Comparison of ENCODE assay signal across 9 cellular contexts in the genomic region with DNA sequence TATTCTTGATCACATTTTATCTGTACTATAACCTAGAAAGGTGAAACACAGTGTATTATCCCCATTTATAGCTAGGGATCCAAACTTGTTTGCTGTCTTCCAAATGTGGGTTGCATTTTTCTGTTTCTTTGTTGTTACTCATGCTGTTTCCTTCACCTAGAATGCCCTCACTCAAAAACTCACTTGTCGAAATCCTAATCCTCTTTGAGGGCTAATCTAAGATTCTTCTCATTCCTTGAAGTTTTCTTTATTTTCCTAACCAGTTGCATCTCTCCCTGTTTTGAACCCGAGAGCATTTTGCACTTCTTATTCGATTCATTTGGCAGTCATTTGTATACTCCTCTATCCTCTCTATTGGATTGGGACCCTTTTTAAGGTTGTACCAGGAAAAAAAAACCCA. TPM values are rescaled to one million over a fixed set of nuclear protein-coding genes. Genes with fewer than 3 reads are reported as not detected.
DNase-seq lines count a peak whose midpoint lies in the region; ATAC-seq, FAIRE-seq and TF ChIP-seq lines count a peak whose summit lies in the region.
"Had no signal": no experiment of that assay in that cellular context is flagged by ENCODE, and none has a peak within 500 bp of the region (broad histone marks: within the 10 kb centered on the region; RNA-seq: fewer than 3 reads in every experiment).

No MANE protein-coding gene starts in this region.

- CTCF ChIA-PET in WTC11 (lab: Charles Lee), result interaction anchor here (0.9 to 1.3 kb wide), 2 partner anchors 38 to 39 kb away, joined by 4 to 7 read pairs; no protein-coding TSS in a partner anchor

- H3K4me3 ChIP-seq in fibroblast of villous mesenchyme (ENCODE audit: low read depth, low read length), result peak overlapping the region; percentile 49
- H3K4me3 ChIP-seq in skeletal muscle tissue (ENCODE audit: low read length in 3 of 3), result no peak overlapping the region

- TF ChIP-seq CTCF in WTC11 (IDR thresholded peaks at IDR 0.05), result no peak
- TF ChIP-seq CTCF in fibroblast of villous mesenchyme (IDR thresholded peaks at IDR 0.05; ENCODE audit: insufficient read depth, low read depth, low read length), result no peak

- H3K27me3 ChIP-seq in skeletal muscle tissue (ENCODE audit: control insufficient read depth in 3 of 3, insufficient read depth in 3 of 3, low read length in 3 of 3), result no peaks in the 10 kb centered on the region

- peaks cover 8% of the 10 kb centered on the region; the same call in 1 of the 2 replicates for H3K36me3 Mint-ChIP-seq in WTC11

- peak overlapping the region; percentile 4; the same call in 1 of the 2 replicates for H3K27ac Mint-ChIP-seq in WTC11

- peaks cover 4% of the 10 kb centered on the region for H3K4me1 Mint-ChIP-seq in WTC11

- no peaks in the 10 kb centered on the region for H3K9me3 Mint-ChIP-seq in WTC11

- no peak overlapping the region for H3K4me3 Mint-ChIP-seq in WTC11

- ATAC-seq in WTC11 (no peak), GM21723 (IDR thresholded peaks at IDR 0.05; ENCODE audit: unreplicated experiment) (no peak), HG03025 (IDR thresholded peaks at IDR 0.05; ENCODE audit: low FRiP score, unreplicated experiment) (no peak), GM21367 (IDR thresholded peaks at IDR 0.05; ENCODE audit: unreplicated experiment) (no peak)

- H3K27ac ChIP-seq in skeletal muscle tissue (ENCODE audit: low read depth, low read length), result peak overlapping the region; percentile 41

- peaks cover 8 to 24% (median 10%) of the 10 kb centered on the region in 3 donors for H3K36me3 ChIP-seq in skeletal muscle tissue (ENCODE audit: control insufficient read depth in 3 of 3, insufficient read depth in 3 of 3, low read length in 3 of 3)

- peaks cover 34 to 40% (median 39%) of the 10 kb centered on the region in 3 donors for H3K4me1 ChIP-seq in skeletal muscle tissue (ENCODE audit: control insufficient read depth in 3 of 3, insufficient read depth in 3 of 3, low read length in 3 of 3)

- POLR2A ChIA-PET in WTC11 (lab: Charles Lee), result no interaction called here

- no peak for DNase-seq in WTC11 (ENCODE audit: low spot score)
- peak; percentile 26 for DNase-seq in fibroblast of villous mesenchyme (ENCODE audit: low read depth)
- DNase-seq in DMS153 treated with DMSO at 0.1 percent for 48 hours (lab: John Stamatoyannopoulos, UW; ENCODE audit: unreplicated experiment), result no peak
- DNase-seq: activated effector memory CD4-positive, alpha-beta T cell treated with anti-CD3 and anti-CD28 coated beads, Interleukin-2, amount 50 U/mL, for 16 hours had no signal

- no peaks in the 10 kb centered on the region for H3K27me3 Mint-ChIP-seq in WTC11 (ENCODE audit: low read depth)

- H3K9ac ChIP-seq in skeletal muscle tissue (ENCODE audit: low read depth in 1 of 3, low read length in 3 of 3), result peak overlapping the region in 1 of 3 donors; percentile 16

- no peaks in the 10 kb centered on the region for H3K9me3 ChIP-seq in skeletal muscle tissue (ENCODE audit: control insufficient read depth in 3 of 3, low read length in 3 of 3)

- peak; percentile 94 for FAIRE-seq in G401.6 (lab: Jason Lieb, UNC)

TF ChIP-seq in WTC11, 78 proteins besides CTCF, POLR2A, EP300 and RAD21:
- TF ChIP-seq, protein P1, sequence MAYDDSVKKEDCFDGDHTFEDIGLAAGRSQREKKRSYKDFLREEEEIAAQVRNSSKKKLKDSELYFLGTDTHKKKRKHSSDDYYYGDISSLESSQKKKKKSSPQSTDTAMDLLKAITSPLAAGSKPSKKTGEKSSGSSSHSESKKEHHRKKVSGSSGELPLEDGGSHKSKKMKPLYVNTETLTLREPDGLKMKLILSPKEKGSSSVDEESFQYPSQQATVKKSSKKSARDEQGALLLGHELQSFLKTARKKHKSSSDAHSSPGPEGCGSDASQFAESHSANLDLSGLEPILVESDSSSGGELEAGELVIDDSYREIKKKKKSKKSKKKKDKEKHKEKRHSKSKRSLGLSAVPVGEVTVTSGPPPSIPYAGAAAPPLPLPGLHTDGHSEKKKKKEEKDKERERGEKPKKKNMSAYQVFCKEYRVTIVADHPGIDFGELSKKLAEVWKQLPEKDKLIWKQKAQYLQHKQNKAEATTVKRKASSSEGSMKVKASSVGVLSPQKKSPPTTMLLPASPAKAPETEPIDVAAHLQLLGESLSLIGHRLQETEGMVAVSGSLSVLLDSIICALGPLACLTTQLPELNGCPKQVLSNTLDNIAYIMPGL (CRISPR knock-in tag; IDR thresholded peaks at IDR 0.05), result no peak
- TF ChIP-seq SMAD3 (CRISPR knock-in tag; IDR thresholded peaks at IDR 0.05; ENCODE audit: borderline replicate concordance) (no peak), KAT7 (CRISPR knock-in tag; IDR thresholded peaks at IDR 0.05; ENCODE audit: borderline replicate concordance) (no peak), SP1 (CRISPR knock-in tag; conservative IDR thresholded peaks at IDR 0.05) (no peak), JUN (CRISPR knock-in tag; IDR thresholded peaks at IDR 0.05) (no peak), NFYB (CRISPR knock-in tag; conservative IDR thresholded peaks at IDR 0.05; ENCODE audit: low read depth) (no peak)
- TF ChIP-seq, protein P2, sequence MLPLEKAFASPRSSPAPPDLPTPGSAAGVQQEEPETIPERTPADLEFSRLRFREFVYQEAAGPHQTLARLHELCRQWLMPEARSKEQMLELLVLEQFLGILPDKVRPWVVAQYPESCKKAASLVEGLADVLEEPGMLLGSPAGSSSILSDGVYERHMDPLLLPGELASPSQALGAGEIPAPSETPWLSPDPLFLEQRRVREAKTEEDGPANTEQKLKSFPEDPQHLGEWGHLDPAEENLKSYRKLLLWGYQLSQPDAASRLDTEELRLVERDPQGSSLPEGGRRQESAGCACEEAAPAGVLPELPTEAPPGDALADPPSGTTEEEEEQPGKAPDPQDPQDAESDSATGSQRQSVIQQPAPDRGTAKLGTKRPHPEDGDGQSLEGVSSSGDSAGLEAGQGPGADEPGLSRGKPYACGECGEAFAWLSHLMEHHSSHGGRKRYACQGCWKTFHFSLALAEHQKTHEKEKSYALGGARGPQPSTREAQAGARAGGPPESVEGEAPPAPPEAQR (CRISPR knock-in tag; IDR thresholded peaks at IDR 0.05), result no peak
- TF ChIP-seq, protein P3, sequence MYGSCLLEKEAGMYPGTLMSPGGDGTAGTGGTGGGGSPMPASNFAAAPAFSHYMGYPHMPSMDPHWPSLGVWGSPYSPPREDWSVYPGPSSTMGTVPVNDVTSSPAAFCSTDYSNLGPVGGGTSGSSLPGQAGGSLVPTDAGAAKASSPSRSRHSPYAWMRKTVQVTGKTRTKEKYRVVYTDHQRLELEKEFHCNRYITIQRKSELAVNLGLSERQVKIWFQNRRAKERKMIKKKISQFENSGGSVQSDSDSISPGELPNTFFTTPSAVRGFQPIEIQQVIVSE (CRISPR knock-in tag; IDR thresholded peaks at IDR 0.05; ENCODE audit: borderline replicate concordance), result no peak

RNA-seq across cellular contexts. Expression of a gene that starts 9.6 kb away (rescaled TPM):
- total RNA-seq in WTC11 (2021) (27.0 to 32.6 TPM (median 31.2 TPM) in 3 replicates), fibroblast of villous mesenchyme (93.7 and 98.9 TPM in 2 replicates), skeletal muscle tissue (29.2 TPM)

RNA-seq across cellular contexts. Expression of a gene that starts 23.4 kb away (rescaled TPM):
- total RNA-seq in WTC11 (2021), result 3.4 to 7.0 TPM (median 4.6 TPM) in 3 replicates
- under 0.01 TPM in 2 replicates for total RNA-seq in fibroblast of villous mesenchyme
- total RNA-seq in skeletal muscle tissue, result not detected

RNA-seq across cellular contexts. Expression of a gene that starts 52.1 kb away (rescaled TPM):
- total RNA-seq in WTC11 (2021) (141 to 156 TPM (median 144 TPM) in 3 replicates), fibroblast of villous mesenchyme (28.7 and 62.2 TPM in 2 replicates), skeletal muscle tissue (42.8 TPM)
